12 cellular contexts compared by ENCODE assay signal in the genomic region with DNA sequence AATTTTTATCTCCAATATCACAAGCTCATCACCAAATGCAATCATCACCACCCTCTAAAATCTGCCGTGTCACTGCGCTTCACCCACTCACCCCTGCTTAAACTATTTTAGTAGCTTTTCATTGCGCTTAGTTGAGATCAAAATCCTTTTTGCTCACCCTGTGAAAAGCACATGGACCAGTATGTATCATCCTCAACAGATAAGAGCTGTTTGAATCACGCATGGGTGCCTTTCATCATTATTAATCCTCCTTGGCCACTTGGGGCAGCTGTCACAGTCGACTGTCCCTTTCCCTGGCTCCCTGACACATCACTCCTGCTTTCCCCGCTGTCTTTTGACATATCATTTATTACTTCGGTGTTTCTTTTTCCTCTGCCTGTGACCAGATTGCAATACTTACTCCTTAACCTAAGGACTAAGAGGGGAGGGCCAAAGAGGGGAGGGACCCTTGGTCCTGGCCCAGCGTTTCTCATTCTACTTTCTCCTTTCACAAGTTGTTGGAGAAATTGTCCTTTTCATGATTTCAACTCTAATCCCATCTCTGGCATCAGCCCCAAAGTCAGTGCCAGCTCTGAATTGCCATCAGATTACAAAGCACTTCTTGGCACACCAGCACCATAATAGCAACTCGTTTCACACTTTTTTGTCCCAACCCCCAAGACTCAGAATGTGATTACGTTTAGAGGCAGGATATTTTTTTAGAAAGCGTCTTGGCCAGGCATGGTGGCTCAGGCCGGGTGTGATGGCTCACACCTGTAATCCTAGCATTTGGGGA. TPM values are rescaled to one million over a fixed set of nuclear protein-coding genes. Genes with fewer than 3 reads are reported as not detected.
A peak's percentile ranks its signal among the peaks of the same experiment; 100 is the strongest.
DNase-seq lines count a peak whose midpoint lies in the region; ATAC-seq and TF ChIP-seq lines count a peak whose summit lies in the region.
"Had no signal": no experiment of that assay in that cellular context is flagged by ENCODE, and none has a peak within 500 bp of the region (broad histone marks: within the 10 kb centered on the region; RNA-seq: fewer than 3 reads in every experiment).

No MANE protein-coding gene starts in this region.

- peaks cover 10% of the 10 kb centered on the region for H3K4me1 ChIP-seq in body of pancreas
- no peaks in the 10 kb centered on the region for H3K4me1 ChIP-seq in naive thymus-derived CD4-positive, alpha-beta T cell (ENCODE audit: control insufficient read depth in 2 of 2, insufficient read depth in 2 of 2, low read length in 2 of 2)

- POLR2A ChIA-PET in naive thymus-derived CD4-positive, alpha-beta T cell (lab: Charles Lee) = interaction anchor here (0.9 to 1.7 kb wide), 3 partner anchors 10 to 32 kb away, joined by 3 to 7 read pairs (median 4); a partner anchor contains a TSS

- H3K27me3 ChIP-seq in body of pancreas = no peaks in the 10 kb centered on the region
- H3K27me3 ChIP-seq in naive thymus-derived CD4-positive, alpha-beta T cell (ENCODE audit: control insufficient read depth in 2 of 2, insufficient read depth in 2 of 2, low read length in 2 of 2) = no peaks in the 10 kb centered on the region

- CTCF ChIA-PET in naive thymus-derived CD4-positive, alpha-beta T cell (lab: Charles Lee) = interaction anchor here (0.5 to 1.5 kb wide), 4 partner anchors 16 to 204 kb away, joined by 3 to 4 read pairs (median 4); no protein-coding TSS in a partner anchor

- DNase-seq in DMS53 (lab: John Stamatoyannopoulos, UW) (peak; percentile 68), DMS53 treated with DMSO at 0.1 percent for 48 hours (lab: John Stamatoyannopoulos, UW; ENCODE audit: unreplicated experiment) (no peak), LNCaP clone FGC (ENCODE audit: low read depth) (no peak), body of pancreas (peak in 1 of 4 donors; percentile 34), NCI-H2081 (lab: John Stamatoyannopoulos, UW) (no peak), islet precursor cell (no peak)
- DNase-seq in naive thymus-derived CD4-positive, alpha-beta T cell = no peak
- DNase-seq: 8988T; esophagus squamous epithelium; stimulated activated CD4-positive, alpha-beta T cell treated with anti-CD3 and anti-CD28 coated beads, Interleukin-15, amount 100 ng/mL, for 24 hours had no signal

- peak overlapping the region in 1 of 9 donors; percentile 23 for H3K27ac Mint-ChIP-seq in naive thymus-derived CD4-positive, alpha-beta T cell
- H3K27ac Mint-ChIP-seq: activated naive CD4-positive, alpha-beta T cell treated with anti-CD3 and anti-CD28 coated beads, Interleukin-2, amount 50 U/mL, for 72 hours had no signal

- TF ChIP-seq CTCF in LNCaP clone FGC (IDR thresholded peaks at IDR 0.05; ENCODE audit: control insufficient read depth, extremely low read depth, insufficient read depth) (peak; percentile 39; the same call in 1 of the 2 replicates), body of pancreas (IDR thresholded peaks at IDR 0.05) (no peak)

- H3K27ac ChIP-seq in body of pancreas = no peak overlapping the region
- H3K27ac ChIP-seq in naive thymus-derived CD4-positive, alpha-beta T cell (ENCODE audit: low read depth, low read length) = no peak overlapping the region
- H3K27ac ChIP-seq: esophagus squamous epithelium had no signal

- H3K36me3 ChIP-seq in body of pancreas (replicated peaks in 1 of 2; ENCODE audit: insufficient read depth in 1 of 2, low read depth in 2 of 2) = no peaks in the 10 kb centered on the region
- no peaks in the 10 kb centered on the region for H3K36me3 ChIP-seq in naive thymus-derived CD4-positive, alpha-beta T cell (ENCODE audit: control insufficient read depth in 2 of 3, insufficient read depth in 3 of 3, low read length in 3 of 3)
- H3K36me3 ChIP-seq: esophagus squamous epithelium had no signal

- H3K4me3 Mint-ChIP-seq in naive thymus-derived CD4-positive, alpha-beta T cell = no peak overlapping the region

- intact Hi-C loops in body of pancreas (cut with DNase I) = loop anchor here (10.0 kb wide), 1 partner anchor 159 kb away; no protein-coding TSS in a partner anchor
- intact Hi-C loops in naive thymus-derived CD4-positive, alpha-beta T cell (cut with micrococcal nuclease) = loop anchor here in 1 of 2 donors (10.0 kb wide), 1 partner anchor 81 kb away; no protein-coding TSS in a partner anchor

- WGBS in body of pancreas, 2 donors = 25 to 26% methylated on average over 12 of the region's 12 CpGs

- H3K4me1 Mint-ChIP-seq in naive thymus-derived CD4-positive, alpha-beta T cell = peaks cover 0 to 5% (median 0%) of the 10 kb centered on the region in 7 donors

- H3K9me3 ChIP-seq in body of pancreas = no peaks in the 10 kb centered on the region
- H3K9me3 ChIP-seq in naive thymus-derived CD4-positive, alpha-beta T cell (ENCODE audit: control insufficient read depth in 2 of 3, low read length in 3 of 3) = no peaks in the 10 kb centered on the region
- H3K9me3 ChIP-seq: esophagus squamous epithelium had no signal

- no peaks in the 10 kb centered on the region for H3K9me3 Mint-ChIP-seq in naive thymus-derived CD4-positive, alpha-beta T cell
- H3K9me3 Mint-ChIP-seq: activated naive CD4-positive, alpha-beta T cell treated with anti-CD3 and anti-CD28 coated beads, Interleukin-2, amount 50 U/mL, for 72 hours had no signal

- ATAC-seq in body of pancreas (peak; percentile 39), HG02938 (IDR thresholded peaks at IDR 0.05; ENCODE audit: unreplicated experiment) (no peak)
- peak; percentile 47 for ATAC-seq in naive thymus-derived CD4-positive, alpha-beta T cell

- no peaks in the 10 kb centered on the region for H3K36me3 Mint-ChIP-seq in naive thymus-derived CD4-positive, alpha-beta T cell
- H3K36me3 Mint-ChIP-seq: activated naive CD4-positive, alpha-beta T cell treated with anti-CD3 and anti-CD28 coated beads, Interleukin-2, amount 50 U/mL, for 72 hours had no signal

- no peak for TF ChIP-seq POLR2A in body of pancreas (IDR thresholded peaks at IDR 0.05)

- H3K4me3 ChIP-seq in LNCaP clone FGC (ENCODE audit: low read depth, low read length) = no peak overlapping the region
- H3K4me3 ChIP-seq in body of pancreas = no peak overlapping the region
- no peak overlapping the region for H3K4me3 ChIP-seq in naive thymus-derived CD4-positive, alpha-beta T cell (ENCODE audit: low read length)
- H3K4me3 ChIP-seq: esophagus squamous epithelium had no signal

- peaks cover 0 to 32% (median 0%) of the 10 kb centered on the region in 5 donors for H3K27me3 Mint-ChIP-seq in naive thymus-derived CD4-positive, alpha-beta T cell

RNA-seq across cellular contexts. Expression of a gene that starts 8.6 kb away (rescaled TPM):
- 10 to 100 TPM in 1 of 2 donors, 1 to 10 TPM in 1; 7.5 to 20.1 TPM for total RNA-seq in body of pancreas
- total RNA-seq in naive thymus-derived CD4-positive, alpha-beta T cell = 100 to 1,000 TPM in 4 of 5 experiments, 10 to 100 TPM in 1; 32.2 to 179 (median 120) TPM
- polyA plus RNA-seq in naive thymus-derived CD4-positive, alpha-beta T cell = 1 to 10 TPM in 1 of 2 donors, under 1 TPM in 1; 0.95 to 1.5 TPM

RNA-seq across cellular contexts. Expression of a gene that starts 29.5 kb away (rescaled TPM):
- total RNA-seq in body of pancreas = 10 to 100 TPM in 1 of 2 donors, 1 to 10 TPM in 1; 6.0 to 16.2 TPM
- total RNA-seq in naive thymus-derived CD4-positive, alpha-beta T cell = 10 to 100 TPM in 4 of 5 experiments, under 1 TPM in 1; 0.70 to 32.7 (median 11.6) TPM
- polyA plus RNA-seq in naive thymus-derived CD4-positive, alpha-beta T cell = not detected

RNA-seq across cellular contexts. Expression of a gene that starts 32.0 kb away (rescaled TPM):
- 10 to 100 TPM; 25.7 to 50.1 TPM for total RNA-seq in body of pancreas
- total RNA-seq in naive thymus-derived CD4-positive, alpha-beta T cell = 10 to 100 TPM; 22.1 to 63.8 (median 24.9) TPM
- polyA plus RNA-seq in naive thymus-derived CD4-positive, alpha-beta T cell = 100 to 1,000 TPM; 113 to 132 TPM

RNA-seq across cellular contexts. Expression of a gene that starts 32.4 kb away (rescaled TPM):
- total RNA-seq in body of pancreas = 10 to 100 TPM in 1 of 2 donors, 1 to 10 TPM in 1; 5.7 to 16.5 TPM
- 10 to 100 TPM in 2 of 5 experiments, 1 to 10 TPM in 3; 8.4 to 14.2 (median 9.5) TPM for total RNA-seq in naive thymus-derived CD4-positive, alpha-beta T cell
- polyA plus RNA-seq in naive thymus-derived CD4-positive, alpha-beta T cell = 1 to 10 TPM; 7.5 to 7.9 TPM
